ENCODE assay signal across 16 cellular contexts in genomic region chr18:29879763-29880162, GRCh38.
DNase-seq lines count a peak whose midpoint lies in the region; ATAC-seq and TF ChIP-seq lines count a peak whose summit lies in the region.
"Had no signal": no experiment of that assay in that cellular context is flagged by ENCODE, and none has a peak within 500 bp of the region (broad histone marks: within the 10 kb centered on the region; RNA-seq: fewer than 3 reads in every experiment).

No MANE protein-coding gene starts in this region.

- H3K4me3 ChIP-seq in PC-3 (ENCODE audit: low read length) (no peak overlapping the region), hepatocyte (no peak overlapping the region), smooth muscle cell (no peak overlapping the region)

- no peaks in the 10 kb centered on the region for H3K36me3 Mint-ChIP-seq in activated CD4-positive, alpha-beta T cell treated with anti-CD3 and anti-CD28 coated beads for 36 hours (ENCODE audit: low read depth)

- H4K20me1 ChIP-seq in PC-3 (ENCODE audit: low read length) (no peaks in the 10 kb centered on the region), hepatocyte (ENCODE audit: insufficient read depth, poor library complexity, severe bottlenecking) (no peaks in the 10 kb centered on the region), smooth muscle cell (ENCODE audit: low read depth) (no peaks in the 10 kb centered on the region)

- no peak for ATAC-seq in PC-3
- ATAC-seq in activated CD4-positive, alpha-beta T cell treated with anti-CD3 and anti-CD28 coated beads for 36 hours, result no peak
- ATAC-seq in HG03354 (IDR thresholded peaks at IDR 0.05; ENCODE audit: poor library complexity, severe bottlenecking, unreplicated experiment), result no peak

- H3K9me2 ChIP-seq in PC-3 (replicated peaks; ENCODE audit: low read length), result no peaks in the 10 kb centered on the region
- no peaks in the 10 kb centered on the region for H3K9me2 ChIP-seq in hepatocyte (replicated peaks; ENCODE audit: insufficient read depth)
- H3K9me2 ChIP-seq: SK-N-SH had no signal

- H3K27ac Mint-ChIP-seq in activated CD4-positive, alpha-beta T cell treated with anti-CD3 and anti-CD28 coated beads for 36 hours, result no peak overlapping the region

- H3K4me1 ChIP-seq in PC-3 (ENCODE audit: insufficient read depth, low read length), result no peaks in the 10 kb centered on the region
- no peaks in the 10 kb centered on the region for H3K4me1 ChIP-seq in hepatocyte (ENCODE audit: insufficient read depth)
- H3K4me1 ChIP-seq in smooth muscle cell (ENCODE audit: low read depth), result no peaks in the 10 kb centered on the region
- H3K4me1 ChIP-seq: Caco-2 had no signal

- H3K27me3 Mint-ChIP-seq in activated CD4-positive, alpha-beta T cell treated with anti-CD3 and anti-CD28 coated beads for 36 hours, result no peaks in the 10 kb centered on the region

- H3K27ac ChIP-seq in PC-3 (ENCODE audit: low read length) (no peak overlapping the region), hepatocyte (no peak overlapping the region), smooth muscle cell (ENCODE audit: low read depth) (no peak overlapping the region)

- WGBS in hepatocyte (ENCODE audit: low lambda C conversion rate, missing lambda C conversion rate), result 81% methylated on average over 2 of the region's 2 CpGs
- 82% methylated on average over 2 of the region's 2 CpGs for WGBS in smooth muscle cell (ENCODE audit: low lambda C conversion rate)

- POLR2A ChIA-PET in PC-3 (lab: Charles Lee; ENCODE audit: unreplicated experiment), result no interaction called here
- POLR2A ChIA-PET in activated CD4-positive, alpha-beta T cell treated with anti-CD3 and anti-CD28 coated beads for 36 hours (lab: Charles Lee), result no interaction called here

- H3K27me3 ChIP-seq in PC-3 (ENCODE audit: low read length) (no peaks in the 10 kb centered on the region), hepatocyte (no peaks in the 10 kb centered on the region), smooth muscle cell (ENCODE audit: low read depth) (no peaks in the 10 kb centered on the region)

- H3K36me3 ChIP-seq in PC-3 (ENCODE audit: low read depth, low read length) (no peaks in the 10 kb centered on the region), hepatocyte (replicated peaks; ENCODE audit: insufficient read depth, low read depth) (no peaks in the 10 kb centered on the region), smooth muscle cell (ENCODE audit: low read depth) (no peaks in the 10 kb centered on the region)

- H2AFZ ChIP-seq in PC-3 (ENCODE audit: low read length), result no peak overlapping the region
- no peak overlapping the region for H2AFZ ChIP-seq in hepatocyte
- peak overlapping the region; percentile 11 for H2AFZ ChIP-seq in smooth muscle cell (ENCODE audit: low read depth)

- peak; percentile 33; the same call in 1 of the 2 replicates for TF ChIP-seq CTCF in PC-3 (conservative IDR thresholded peaks at IDR 0.05; ENCODE audit: low read depth, low read length)
- peak; percentile 12 for TF ChIP-seq CTCF in hepatocyte (IDR thresholded peaks at IDR 0.05; ENCODE audit: poor library complexity)
- no peak for TF ChIP-seq CTCF in smooth muscle cell (IDR thresholded peaks at IDR 0.05; ENCODE audit: borderline replicate concordance, insufficient read depth, poor library complexity, severe bottlenecking)

- no TSS peak for BruUV-seq in PC-3 (replicated peaks; lab: Mats Ljungman, UMichigan)

- no peak overlapping the region for H3K4me2 ChIP-seq in PC-3 (ENCODE audit: low read length)
- H3K4me2 ChIP-seq in hepatocyte, result no peak overlapping the region
- no peak overlapping the region for H3K4me2 ChIP-seq in smooth muscle cell
- H3K4me2 ChIP-seq: SK-N-SH had no signal

- intact Hi-C loops in PC-3 (cut with micrococcal nuclease), result no loop called here
- intact Hi-C loops in activated CD4-positive, alpha-beta T cell treated with anti-CD3 and anti-CD28 coated beads for 36 hours (cut with DNase I, micrococcal nuclease), result loop anchor here in 1 of 2 experiments (10.0 kb wide), 1 partner anchor 405 kb away; no protein-coding TSS in a partner anchor

- H3K79me2 ChIP-seq in PC-3 (ENCODE audit: low read length) (no peaks in the 10 kb centered on the region), hepatocyte (no peaks in the 10 kb centered on the region), smooth muscle cell (ENCODE audit: low read depth) (no peaks in the 10 kb centered on the region)

- H3K9me3 Mint-ChIP-seq in activated CD4-positive, alpha-beta T cell treated with anti-CD3 and anti-CD28 coated beads for 36 hours (ENCODE audit: low read depth), result peaks cover 11% of the 10 kb centered on the region

- H3F3A ChIP-seq in PC-3 (ENCODE audit: low read length, unreplicated experiment), result no peaks in the 10 kb centered on the region
- no peaks in the 10 kb centered on the region for H3F3A ChIP-seq in smooth muscle cell (ENCODE audit: low read depth)

- H3K4me3 Mint-ChIP-seq in activated CD4-positive, alpha-beta T cell treated with anti-CD3 and anti-CD28 coated beads for 36 hours, result no peak overlapping the region

- H3K9me3 ChIP-seq in PC-3 (ENCODE audit: low read length) (peaks cover 6% of the 10 kb centered on the region; the same call in 1 of the 2 replicates), hepatocyte (ENCODE audit: low read depth) (no peaks in the 10 kb centered on the region), smooth muscle cell (replicated peaks; ENCODE audit: low read depth) (no peaks in the 10 kb centered on the region)
- H3K9me3 ChIP-seq: Caco-2, SK-N-SH had no signal

- H3K9ac ChIP-seq in PC-3 (ENCODE audit: low read length) (no peak overlapping the region), smooth muscle cell (ENCODE audit: low read depth) (no peak overlapping the region)
- H3K9ac ChIP-seq: SK-N-SH had no signal

- CTCF ChIA-PET in PC-3 (lab: Charles Lee), result no interaction called here
- CTCF ChIA-PET in activated CD4-positive, alpha-beta T cell treated with anti-CD3 and anti-CD28 coated beads for 36 hours (lab: Charles Lee), result no interaction called here

- H3K4me1 Mint-ChIP-seq in activated CD4-positive, alpha-beta T cell treated with anti-CD3 and anti-CD28 coated beads for 36 hours, result no peaks in the 10 kb centered on the region

- peak; percentile 11 for DNase-seq in DMS53 (lab: John Stamatoyannopoulos, UW)
- no peak for DNase-seq in DMS53 treated with DMSO at 0.1 percent for 48 hours (lab: John Stamatoyannopoulos, UW; ENCODE audit: unreplicated experiment)
- no peak for DNase-seq in PC-3
- DNase-seq in hepatocyte (ENCODE audit: low spot score), result no peak
- no peak for DNase-seq in smooth muscle cell (lab: John Stamatoyannopoulos, UW; ENCODE audit: unreplicated experiment)
- no peak for DNase-seq in UCSD-AML1 (lab: John Stamatoyannopoulos, UW; ENCODE audit: unreplicated experiment)
- DNase-seq in activated CD4-positive, alpha-beta T cell treated with anti-CD3 and anti-CD28 coated beads for 36 hours, result no peak
- DNase-seq: Caco-2, DMS79 treated with DMSO at 0.1 percent for 48 hours, GOT3, Karpas-422, NCI-H1417 treated with DMSO at 0.1 percent for 48 hours, NCI-H2029, NCI-H510A, SK-N-SH had no signal
